11 cellular contexts compared by ENCODE assay signal in genomic region chr2:233448220-233448559, GRCh38.
DNase-seq lines count a peak whose midpoint lies in the region; ATAC-seq, FAIRE-seq and TF ChIP-seq lines count a peak whose summit lies in the region.
"Had no signal": no experiment of that assay in that cellular context is flagged by ENCODE, and none has a peak within 500 bp of the region (broad histone marks: within the 10 kb centered on the region; RNA-seq: fewer than 3 reads in every experiment).

No MANE protein-coding gene starts in this region.

- POLR2A ChIA-PET in H1 (lab: Charles Lee; ENCODE audit: partially characterized antibody): interaction anchor here (0.6 kb wide), 1 partner anchor 385 kb away, joined by 3 read pairs; no protein-coding TSS in a partner anchor

- no peak overlapping the region for H3K56ac ChIP-seq in H1 (replicated peaks; ENCODE audit: insufficient read length, low read depth, low read length)

- H3K4me1 ChIP-seq in MM.1S (ENCODE audit: low read length) (no peaks in the 10 kb centered on the region), H1 (replicated peaks in 1 of 4; ENCODE audit: control insufficient read depth in 3 of 4, insufficient read depth in 4 of 4, low read length in 3 of 4) (no peaks in the 10 kb centered on the region; a peak in 1 of 7 replicates), sigmoid colon (peaks cover 0 to 18% (median 1%) of the 10 kb centered on the region in 4 donors)

- H2BK20ac ChIP-seq in H1 (ENCODE audit: low read length): no peak overlapping the region

- H3K27ac Mint-ChIP-seq in activated CD4-positive, alpha-beta T cell treated with anti-CD3 and anti-CD28 coated beads, Interleukin-2, amount 10 ng/mL, durations not matched to agents 24 days and 14 days: no peak overlapping the region
- H3K27ac Mint-ChIP-seq: stimulated activated naive CD8-positive, alpha-beta T cell treated with anti-CD3 and anti-CD28 coated beads, Interleukin-15, Interleukin-2, amounts not matched to agents 100 ng/mL and 50 ng/mL, for 24 hours had no signal

- no peak overlapping the region for H3K27ac ChIP-seq in MM.1S (ENCODE audit: low read length)
- no peak overlapping the region for H3K27ac ChIP-seq in H1 (ENCODE audit: low read depth, low read length)
- no peak overlapping the region for H3K27ac ChIP-seq in sigmoid colon

- WGBS in H1 (ENCODE audit: extremely low coverage in 1 of 2, insufficient coverage in 1 of 2, insufficient read length in 1 of 2, insufficient replicate concordance in 2 of 2, low coverage in 1 of 2, low lambda C conversion rate in 2 of 2, missing lambda C conversion rate in 1 of 2), 2 experiments: 81% methylated on average over 11 of the region's 11 CpGs; no CpG with 5 or more reads in 1 of the 2 experiments
- 84 to 88% methylated on average over 11 of the region's 11 CpGs for WGBS in sigmoid colon, 2 donors

- no peaks in the 10 kb centered on the region for H3K9me3 Mint-ChIP-seq in activated CD4-positive, alpha-beta T cell treated with anti-CD3 and anti-CD28 coated beads, Interleukin-2, amount 10 ng/mL, durations not matched to agents 24 days and 14 days
- H3K9me3 Mint-ChIP-seq: stimulated activated naive CD8-positive, alpha-beta T cell treated with anti-CD3 and anti-CD28 coated beads, Interleukin-15, Interleukin-2, amounts not matched to agents 100 ng/mL and 50 ng/mL, for 24 hours had no signal

- H3K23me2 ChIP-seq in H1 (ENCODE audit: low read depth, low read length): no peaks in the 10 kb centered on the region

- H3K79me2 ChIP-seq in MM.1S (ENCODE audit: low read length) (no peaks in the 10 kb centered on the region), H1 (ENCODE audit: control insufficient read depth in 1 of 2, insufficient read depth in 2 of 2, low read length in 2 of 2) (no peaks in the 10 kb centered on the region)

- no peak for ATAC-seq in HG02885 (IDR thresholded peaks at IDR 0.05; ENCODE audit: poor library complexity, unreplicated experiment)
- ATAC-seq in HG02763 (IDR thresholded peaks at IDR 0.05; ENCODE audit: unreplicated experiment): no peak
- no peak for ATAC-seq in HG02759 (IDR thresholded peaks at IDR 0.05; ENCODE audit: unreplicated experiment)

- peaks cover 5% of the 10 kb centered on the region for H3K4me1 Mint-ChIP-seq in activated CD4-positive, alpha-beta T cell treated with anti-CD3 and anti-CD28 coated beads, Interleukin-2, amount 10 ng/mL, durations not matched to agents 24 days and 14 days
- H3K4me1 Mint-ChIP-seq: CD14-positive monocyte had no signal

- H2AK5ac ChIP-seq in H1 (ENCODE audit: low read depth, low read length): no peak overlapping the region

- no peaks in the 10 kb centered on the region for H3K79me1 ChIP-seq in H1 (ENCODE audit: low read depth, low read length)

- no peak overlapping the region for H4K91ac ChIP-seq in H1 (replicated peaks; ENCODE audit: insufficient read length, low read length)

- no peaks in the 10 kb centered on the region for H3K9me3 ChIP-seq in MM.1S (replicated peaks; ENCODE audit: insufficient read depth, low read length)
- H3K9me3 ChIP-seq in H1 (ENCODE audit: insufficient read depth in 2 of 2, low read depth in 1 of 2, low read length in 1 of 2): no peaks in the 10 kb centered on the region
- no peaks in the 10 kb centered on the region for H3K9me3 ChIP-seq in sigmoid colon

- H3K4me2 ChIP-seq in MM.1S (ENCODE audit: low read depth, low read length): no peak overlapping the region
- H3K4me2 ChIP-seq in H1 (ENCODE audit: insufficient read depth in 1 of 2, low read depth in 2 of 2, low read length in 2 of 2): no peak overlapping the region

- H3K4me3 ChIP-seq in MM.1S (ENCODE audit: low read length) (no peak overlapping the region), H1 (ENCODE audit: extremely low read depth in 1 of 4, insufficient read depth in 2 of 4, low read depth in 3 of 4, low read length in 4 of 4) (no peak overlapping the region), sigmoid colon (no peak overlapping the region)

- no peak overlapping the region; the same call in 1 of the 2 replicates for H3K18ac ChIP-seq in H1 (ENCODE audit: extremely low read depth, low read length)

- H3K36me3 Mint-ChIP-seq in activated CD4-positive, alpha-beta T cell treated with anti-CD3 and anti-CD28 coated beads, Interleukin-2, amount 10 ng/mL, durations not matched to agents 24 days and 14 days (ENCODE audit: low read depth): peaks cover 44% of the 10 kb centered on the region

- H3F3A ChIP-seq in MM.1S (ENCODE audit: insufficient read depth, low read length): no peaks in the 10 kb centered on the region

- no peak overlapping the region for H4K8ac ChIP-seq in H1 (ENCODE audit: extremely low read depth, insufficient read depth, low read length)

- peak; percentile 13 to 15 for DNase-seq in activated CD4-positive, alpha-beta T cell treated with anti-CD3 and anti-CD28 coated beads, Interleukin-2, amount 50 U/mL, for 48 hours
- no peak for DNase-seq in activated CD4-positive, alpha-beta T cell treated with anti-CD3 and anti-CD28 coated beads, Interleukin-2, amount 10 ng/mL, durations not matched to agents 24 days and 14 days
- DNase-seq in MM.1S (no peak), H1 (ENCODE audit: low read depth in 1 of 2, low spot score in 2 of 2) (peak in 1 of 2 experiments; percentile 15), sigmoid colon (peak; percentile 55)
- DNase-seq: NCI-H2171 had no signal

- H4K20me1 ChIP-seq in MM.1S (ENCODE audit: insufficient read depth, low read length): no peaks in the 10 kb centered on the region
- H4K20me1 ChIP-seq in H1 (replicated peaks in 1 of 2; ENCODE audit: control insufficient read depth in 1 of 2, insufficient read depth in 2 of 2, low read length in 2 of 2): peaks cover 0 to 3% of the 10 kb centered on the region in 2 experiments

- no peak overlapping the region for H2BK120ac ChIP-seq in H1 (replicated peaks; ENCODE audit: low read depth, low read length)

- FAIRE-seq in H1 (lab: Jason Lieb, UNC): no peak

- H2BK15ac ChIP-seq in H1 (ENCODE audit: low read length): no peak overlapping the region

- TF ChIP-seq POLR2A in H1 (IDR thresholded peaks at IDR 0.05; ENCODE audit: control extremely low read depth in 1 of 2, low read depth in 2 of 2, low read length in 2 of 2): no peak
- TF ChIP-seq POLR2A in sigmoid colon (IDR thresholded peaks at IDR 0.05): no peak

- no peak overlapping the region for H3K4ac ChIP-seq in H1 (replicated peaks; ENCODE audit: insufficient read length, low read depth, low read length)

- no peak overlapping the region for H2BK5ac ChIP-seq in H1 (ENCODE audit: low read depth, low read length)

- no peak overlapping the region for H3K14ac ChIP-seq in H1 (ENCODE audit: insufficient read length)

- H3K36me3 ChIP-seq in MM.1S (replicated peaks; ENCODE audit: insufficient read depth, low read length) (no peaks in the 10 kb centered on the region; the same call in 1 of the 2 replicates), H1 (ENCODE audit: control insufficient read depth in 2 of 4, insufficient read depth in 4 of 4, low read length in 3 of 4) (peaks cover 0 to 4% (median 0%) of the 10 kb centered on the region in 4 experiments; a peak in 2 of 8 replicates), sigmoid colon (peaks cover 26 to 88% (median 27%) of the 10 kb centered on the region in 4 donors)

- H3K9ac ChIP-seq in MM.1S (ENCODE audit: low read length) (no peak overlapping the region), H1 (replicated peaks in 1 of 4; ENCODE audit: extremely low read depth in 1 of 4, low read depth in 3 of 4, low read length in 3 of 4) (no peak overlapping the region)

- H4K5ac ChIP-seq in H1 (ENCODE audit: insufficient read length, low read depth, low read length): no peak overlapping the region

- TF ChIP-seq EP300 in H1 (IDR thresholded peaks at IDR 0.05; ENCODE audit: borderline replicate concordance in 1 of 2, low read depth in 2 of 2, low read length in 2 of 2) (no peak), sigmoid colon (IDR thresholded peaks at IDR 0.05) (no peak)

- TF ChIP-seq RAD21 in H1 (IDR thresholded peaks at IDR 0.05 in 1 of 2, conservative IDR thresholded peaks at IDR 0.05 in 1 of 2; ENCODE audit: low read depth in 2 of 2, low read length in 2 of 2): peak in 1 of 2 experiments; percentile 32; a peak in 1 of 4 replicates

- intact Hi-C loops in activated CD4-positive, alpha-beta T cell treated with anti-CD3 and anti-CD28 coated beads, Interleukin-2, amount 10 ng/mL, durations not matched to agents 24 days and 14 days (cut with micrococcal nuclease): no loop called here
- intact Hi-C loops in sigmoid colon (cut with DNase I): loop anchor here (10.0 kb wide), 1 partner anchor 843 kb away; no protein-coding TSS in a partner anchor

- no peak overlapping the region for H3K23ac ChIP-seq in H1 (ENCODE audit: insufficient read length)

- TF ChIP-seq CTCF in MM.1S (IDR thresholded peaks at IDR 0.05; ENCODE audit: low read length) (peak; percentile 11; the same call in 1 of the 2 replicates), H1 (IDR thresholded peaks at IDR 0.05; ENCODE audit: control extremely low read depth in 1 of 3, insufficient read depth in 1 of 3, low read depth in 1 of 3, low read length in 3 of 3) (peak; percentile 51 to 70 (median 63); a peak in 3 of 4 replicates), sigmoid colon (IDR thresholded peaks at IDR 0.05) (no peak)

- no peak overlapping the region for H2AFZ ChIP-seq in MM.1S (ENCODE audit: low read length)
- no peak overlapping the region for H2AFZ ChIP-seq in H1 (ENCODE audit: low read length)

- no peaks in the 10 kb centered on the region for H3K27me3 Mint-ChIP-seq in activated CD4-positive, alpha-beta T cell treated with anti-CD3 and anti-CD28 coated beads, Interleukin-2, amount 10 ng/mL, durations not matched to agents 24 days and 14 days
- H3K27me3 Mint-ChIP-seq: stimulated activated naive CD8-positive, alpha-beta T cell treated with anti-CD3 and anti-CD28 coated beads, Interleukin-15, Interleukin-2, amounts not matched to agents 100 ng/mL and 50 ng/mL, for 24 hours had no signal

- H2BK12ac ChIP-seq in H1 (ENCODE audit: low read depth, low read length): no peak overlapping the region

- no peaks in the 10 kb centered on the region for H3K9me2 ChIP-seq in MM.1S (replicated peaks; ENCODE audit: insufficient read depth, low read length)

- H3K4me3 Mint-ChIP-seq in activated CD4-positive, alpha-beta T cell treated with anti-CD3 and anti-CD28 coated beads, Interleukin-2, amount 10 ng/mL, durations not matched to agents 24 days and 14 days: no peak overlapping the region
- H3K4me3 Mint-ChIP-seq: CD14-positive monocyte; stimulated activated naive CD8-positive, alpha-beta T cell treated with anti-CD3 and anti-CD28 coated beads, Interleukin-15, Interleukin-2, amounts not matched to agents 100 ng/mL and 50 ng/mL, for 24 hours had no signal

- CTCF ChIA-PET in H1 (lab: Charles Lee; ENCODE audit: partially characterized antibody): interaction anchor here (0.9 to 3.5 kb wide), 38 partner anchors 10 to 480 kb away, joined by 3 to 35 read pairs (median 4); partner anchors contain the start of gene UGT1A5

- H3K27me3 ChIP-seq in MM.1S (replicated peaks; ENCODE audit: insufficient read depth, low read length): no peaks in the 10 kb centered on the region
- no peaks in the 10 kb centered on the region for H3K27me3 ChIP-seq in H1 (replicated peaks in 1 of 4; ENCODE audit: control insufficient read depth in 3 of 4, extremely low read depth in 1 of 4, insufficient read depth in 3 of 4, low read length in 3 of 4)
- no peaks in the 10 kb centered on the region for H3K27me3 ChIP-seq in sigmoid colon

TF ChIP-seq in H1, 55 proteins besides CTCF, POLR2A, EP300 and RAD21:
- no peak for TF ChIP-seq BRCA1 (IDR thresholded peaks at IDR 0.05; ENCODE audit: low read depth, low read length)

Comparison
In these comparisons a context has a peak if more than half of its experiments do, and no peak if none do; other contexts are left out.
1. DNase-seq: peak in activated CD4-positive, alpha-beta T cell treated with anti-CD3 and anti-CD28 coated beads, Interleukin-2, amount 50 U/mL, for 48 hours (2 of 2) and sigmoid colon (single experiment); none in activated CD4-positive, alpha-beta T cell treated with anti-CD3 and anti-CD28 coated beads, Interleukin-2, amount 10 ng/mL, durations not matched to agents 24 days and 14 days (single experiment) and MM.1S (single experiment).
2. CTCF ChIP-seq: peak in MM.1S (single experiment) and H1 (3 of 3); none in sigmoid colon (0 of 4).